ENCODE assay signal across 1 cellular context in genomic region chr15:70670680-70671079, GRCh38.
TF ChIP-seq lines count a peak whose summit lies in the region.

No MANE protein-coding gene starts in this region.

TF ChIP-seq in WTC11, 78 proteins besides CTCF, POLR2A, EP300 and RAD21 (continued from another document):
- TF ChIP-seq TCF7 (CRISPR knock-in tag; IDR thresholded peaks at IDR 0.05; ENCODE audit: low read depth), result no peak
